ENCODE assay signal across 17 cellular contexts in the genomic region with DNA sequence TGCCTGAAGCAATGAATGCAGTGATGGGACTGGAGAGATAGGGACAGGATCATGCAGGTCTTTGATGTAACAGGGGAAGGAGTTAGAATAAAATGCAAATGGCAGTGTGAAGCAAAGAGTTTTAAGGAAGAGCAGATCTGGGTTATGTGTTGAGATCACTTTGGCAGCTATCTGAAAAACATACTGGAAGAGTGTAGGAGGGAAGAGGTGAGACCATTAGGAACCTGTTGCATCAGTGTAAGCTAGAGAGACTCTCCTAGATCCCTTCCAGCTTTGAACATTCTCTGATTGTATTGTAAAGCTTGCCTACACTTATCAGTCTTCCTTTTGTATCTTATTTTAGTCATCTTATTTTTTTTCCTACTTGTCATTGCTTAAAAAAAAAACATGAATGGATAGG.
"Had no signal": no experiment of that assay in that cellular context is flagged by ENCODE, and none has a peak within 500 bp of the region (broad histone marks: within the 10 kb centered on the region; RNA-seq: fewer than 3 reads in every experiment).

No MANE protein-coding gene starts in this region.

- H3K9me3 ChIP-seq: colonic mucosa, esophagus squamous epithelium, gastroesophageal sphincter, mucosa of descending colon, ovary, right atrium auricular region, uterus had no signal

- H3K9me3 Mint-ChIP-seq: immature natural killer cell; naive thymus-derived CD8-positive, alpha-beta T cell; neural crest cell had no signal

- H3K27ac Mint-ChIP-seq: immature natural killer cell; naive thymus-derived CD8-positive, alpha-beta T cell; type B pancreatic cell had no signal

- FAIRE-seq: kidney had no signal

- H3K36me3 ChIP-seq: colonic mucosa, esophagus squamous epithelium, gastroesophageal sphincter, ovary, right atrium auricular region, uterus had no signal

- H3K4me1 ChIP-seq: uterus had no signal

- H3K27me3 Mint-ChIP-seq: type B pancreatic cell had no signal

- H3K4me3 Mint-ChIP-seq: immature natural killer cell; naive thymus-derived CD8-positive, alpha-beta T cell; neural crest cell; type B pancreatic cell had no signal

- ATAC-seq: gastroesophageal sphincter; mucosa of descending colon; naive thymus-derived CD8-positive, alpha-beta T cell had no signal

- H3K4me3 ChIP-seq: colonic mucosa, esophagus squamous epithelium, gastroesophageal sphincter, mucosa of descending colon, ovary, right atrium auricular region, uterus had no signal

- H3K27ac ChIP-seq: colonic mucosa, esophagus squamous epithelium, gastroesophageal sphincter, ovary, right atrium auricular region, uterus had no signal

- H3K36me3 Mint-ChIP-seq: immature natural killer cell; naive thymus-derived CD8-positive, alpha-beta T cell had no signal

- H3K27me3 ChIP-seq: colonic mucosa, esophagus squamous epithelium, gastroesophageal sphincter, ovary, right atrium auricular region, uterus had no signal

- DNase-seq: colonic mucosa; dermis blood vessel endothelial cell; esophagus squamous epithelium; foreskin fibroblast; immature natural killer cell; kidney; mammary epithelial cell; mucosa of descending colon; naive thymus-derived CD8-positive, alpha-beta T cell; ovary; stimulated activated CD4-positive, alpha-beta T cell treated with anti-CD3 and anti-CD28 coated beads, Interleukin-2, amount 100 ng/mL, for 48 hours; stimulated activated naive CD4-positive, alpha-beta T cell treated with Interleukin-2 at 50 U/mL for 16 hours; uterus had no signal
